Comparison of ENCODE assay signal across 1 cellular context in genomic region chr11:65500262-65501004, GRCh38.
TF ChIP-seq lines count a peak whose summit lies in the region.

No MANE protein-coding gene starts in this region.

TF ChIP-seq in GM12878, 131 proteins besides CTCF, POLR2A, EP300 and RAD21 (continued from another document and continues in another):
- TF ChIP-seq, protein P1, sequence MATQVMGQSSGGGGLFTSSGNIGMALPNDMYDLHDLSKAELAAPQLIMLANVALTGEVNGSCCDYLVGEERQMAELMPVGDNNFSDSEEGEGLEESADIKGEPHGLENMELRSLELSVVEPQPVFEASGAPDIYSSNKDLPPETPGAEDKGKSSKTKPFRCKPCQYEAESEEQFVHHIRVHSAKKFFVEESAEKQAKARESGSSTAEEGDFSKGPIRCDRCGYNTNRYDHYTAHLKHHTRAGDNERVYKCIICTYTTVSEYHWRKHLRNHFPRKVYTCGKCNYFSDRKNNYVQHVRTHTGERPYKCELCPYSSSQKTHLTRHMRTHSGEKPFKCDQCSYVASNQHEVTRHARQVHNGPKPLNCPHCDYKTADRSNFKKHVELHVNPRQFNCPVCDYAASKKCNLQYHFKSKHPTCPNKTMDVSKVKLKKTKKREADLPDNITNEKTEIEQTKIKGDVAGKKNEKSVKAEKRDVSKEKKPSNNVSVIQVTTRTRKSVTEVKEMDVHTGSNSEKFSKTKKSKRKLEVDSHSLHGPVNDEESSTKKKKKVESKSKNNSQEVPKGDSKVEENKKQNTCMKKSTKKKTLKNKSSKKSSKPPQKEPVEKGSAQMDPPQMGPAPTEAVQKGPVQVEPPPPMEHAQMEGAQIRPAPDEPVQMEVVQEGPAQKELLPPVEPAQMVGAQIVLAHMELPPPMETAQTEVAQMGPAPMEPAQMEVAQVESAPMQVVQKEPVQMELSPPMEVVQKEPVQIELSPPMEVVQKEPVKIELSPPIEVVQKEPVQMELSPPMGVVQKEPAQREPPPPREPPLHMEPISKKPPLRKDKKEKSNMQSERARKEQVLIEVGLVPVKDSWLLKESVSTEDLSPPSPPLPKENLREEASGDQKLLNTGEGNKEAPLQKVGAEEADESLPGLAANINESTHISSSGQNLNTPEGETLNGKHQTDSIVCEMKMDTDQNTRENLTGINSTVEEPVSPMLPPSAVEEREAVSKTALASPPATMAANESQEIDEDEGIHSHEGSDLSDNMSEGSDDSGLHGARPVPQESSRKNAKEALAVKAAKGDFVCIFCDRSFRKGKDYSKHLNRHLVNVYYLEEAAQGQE (IDR thresholded peaks at IDR 0.05; ENCODE audit: low read depth, low read length), result no peak
- TF ChIP-seq MXI1 (IDR thresholded peaks at IDR 0.05; ENCODE audit: low read depth, low read length) (no peak), BCL11A (IDR thresholded peaks at IDR 0.05; ENCODE audit: low read depth, low read length) (peak; percentile 19; the same call in 1 of the 2 replicates), HDGF (IDR thresholded peaks at IDR 0.05) (peak; percentile 88), MLLT1 (IDR thresholded peaks at IDR 0.05) (peak; percentile 100), FOXM1 (IDR thresholded peaks at IDR 0.05; ENCODE audit: low read depth, low read length) (no peak), ZNF217 (IDR thresholded peaks at IDR 0.05) (no peak), POU2F2 (IDR thresholded peaks at IDR 0.05; ENCODE audit: borderline replicate concordance, low read depth, low read length) (peak; percentile 81), GABPA (IDR thresholded peaks at IDR 0.05; ENCODE audit: low read depth) (no peak), ZBED1 (IDR thresholded peaks at IDR 0.05; ENCODE audit: borderline replicate concordance) (peak; percentile 63), TCF12 (IDR thresholded peaks at IDR 0.05; ENCODE audit: low read depth, low read length) (0 out of 2 replicates have a peak, but pooled peaks have one; percentile 37), SREBF1 (IDR thresholded peaks at IDR 0.05; ENCODE audit: low read length) (no peak), CREB1 (IDR thresholded peaks at IDR 0.05; ENCODE audit: low read depth) (no peak), E4F1 (IDR thresholded peaks at IDR 0.05; ENCODE audit: borderline replicate concordance, partially characterized antibody) (no peak), PRDM15 (CRISPR knock-in tag; IDR thresholded peaks at IDR 0.05) (peak; percentile 8; the same call in 1 of the 2 replicates), JUND (IDR thresholded peaks at IDR 0.05; ENCODE audit: low read depth, low read length) (no peak), HDAC6 (IDR thresholded peaks at IDR 0.05; ENCODE audit: unreplicated experiment) (peak; percentile 65), BHLHE40 (IDR thresholded peaks at IDR 0.05; ENCODE audit: borderline replicate concordance in 1 of 2, low read depth in 2 of 2, low read length in 1 of 2) (no peak; a peak in 1 of 4 replicates), LARP7 (IDR thresholded peaks at IDR 0.05) (peak; percentile 99), ETV6 (conservative IDR thresholded peaks at IDR 0.05 in 1 of 2, IDR thresholded peaks at IDR 0.05 in 1 of 2; ENCODE audit: borderline replicate concordance in 1 of 2, low read depth in 1 of 2) (0 out of 4 replicates have a peak, but pooled peaks of 1 of the 2 experiments have one; percentile 20), SP1 (IDR thresholded peaks at IDR 0.05; ENCODE audit: low read depth, low read length) (no peak), NBN (IDR thresholded peaks at IDR 0.05) (peak; percentile 79; the same call in 1 of the 2 replicates), MAX (IDR thresholded peaks at IDR 0.05; ENCODE audit: low read depth, low read length) (no peak), USF1 (IDR thresholded peaks at IDR 0.05; ENCODE audit: borderline replicate concordance, extremely low read length, insufficient read depth, low read depth, low read length) (no peak), CBX5 (IDR thresholded peaks at IDR 0.05; ENCODE audit: low read depth) (no peak), CHD4 (IDR thresholded peaks at IDR 0.05) (no peak), BACH1 (IDR thresholded peaks at IDR 0.05; ENCODE audit: borderline replicate concordance) (peak; percentile 87), YBX1 (IDR thresholded peaks at IDR 0.05) (0 out of 2 replicates have a peak, but pooled peaks have one; percentile 23), CHD2 (IDR thresholded peaks at IDR 0.05; ENCODE audit: borderline replicate concordance, low read depth, low read length) (no peak), RBBP5 (conservative IDR thresholded peaks at IDR 0.05) (no peak), BMI1 (IDR thresholded peaks at IDR 0.05; ENCODE audit: borderline replicate concordance) (no peak; the same call in 1 of the 2 replicates), SREBF2 (IDR thresholded peaks at IDR 0.05; ENCODE audit: low read length) (no peak), TCF7 (IDR thresholded peaks at IDR 0.05; ENCODE audit: borderline replicate concordance) (no peak), HDAC2 (IDR thresholded peaks at IDR 0.05) (no peak), CBFB (IDR thresholded peaks at IDR 0.05; ENCODE audit: low read depth) (peak; percentile 7; the same call in 1 of the 2 replicates), NFXL1 (IDR thresholded peaks at IDR 0.05; ENCODE audit: borderline replicate concordance) (no peak), SIX5 (IDR thresholded peaks at IDR 0.05; ENCODE audit: low read depth, low read length, severe bottlenecking) (no peak)
- TF ChIP-seq, protein P2, sequence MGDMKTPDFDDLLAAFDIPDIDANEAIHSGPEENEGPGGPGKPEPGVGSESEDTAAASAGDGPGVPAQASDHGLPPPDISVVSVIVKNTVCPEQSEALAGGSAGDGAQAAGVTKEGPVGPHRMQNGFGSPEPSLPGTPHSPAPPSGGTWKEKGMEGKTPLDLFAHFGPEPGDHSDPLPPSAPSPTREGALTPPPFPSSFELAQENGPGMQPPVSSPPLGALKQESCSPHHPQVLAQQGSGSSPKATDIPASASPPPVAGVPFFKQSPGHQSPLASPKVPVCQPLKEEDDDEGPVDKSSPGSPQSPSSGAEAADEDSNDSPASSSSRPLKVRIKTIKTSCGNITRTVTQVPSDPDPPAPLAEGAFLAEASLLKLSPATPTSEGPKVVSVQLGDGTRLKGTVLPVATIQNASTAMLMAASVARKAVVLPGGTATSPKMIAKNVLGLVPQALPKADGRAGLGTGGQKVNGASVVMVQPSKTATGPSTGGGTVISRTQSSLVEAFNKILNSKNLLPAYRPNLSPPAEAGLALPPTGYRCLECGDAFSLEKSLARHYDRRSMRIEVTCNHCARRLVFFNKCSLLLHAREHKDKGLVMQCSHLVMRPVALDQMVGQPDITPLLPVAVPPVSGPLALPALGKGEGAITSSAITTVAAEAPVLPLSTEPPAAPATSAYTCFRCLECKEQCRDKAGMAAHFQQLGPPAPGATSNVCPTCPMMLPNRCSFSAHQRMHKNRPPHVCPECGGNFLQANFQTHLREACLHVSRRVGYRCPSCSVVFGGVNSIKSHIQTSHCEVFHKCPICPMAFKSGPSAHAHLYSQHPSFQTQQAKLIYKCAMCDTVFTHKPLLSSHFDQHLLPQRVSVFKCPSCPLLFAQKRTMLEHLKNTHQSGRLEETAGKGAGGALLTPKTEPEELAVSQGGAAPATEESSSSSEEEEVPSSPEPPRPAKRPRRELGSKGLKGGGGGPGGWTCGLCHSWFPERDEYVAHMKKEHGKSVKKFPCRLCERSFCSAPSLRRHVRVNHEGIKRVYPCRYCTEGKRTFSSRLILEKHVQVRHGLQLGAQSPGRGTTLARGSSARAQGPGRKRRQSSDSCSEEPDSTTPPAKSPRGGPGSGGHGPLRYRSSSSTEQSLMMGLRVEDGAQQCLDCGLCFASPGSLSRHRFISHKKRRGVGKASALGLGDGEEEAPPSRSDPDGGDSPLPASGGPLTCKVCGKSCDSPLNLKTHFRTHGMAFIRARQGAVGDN (IDR thresholded peaks at IDR 0.05), result 0 out of 2 replicates have a peak, but pooled peaks have one; percentile 16
- TF ChIP-seq, protein P3, sequence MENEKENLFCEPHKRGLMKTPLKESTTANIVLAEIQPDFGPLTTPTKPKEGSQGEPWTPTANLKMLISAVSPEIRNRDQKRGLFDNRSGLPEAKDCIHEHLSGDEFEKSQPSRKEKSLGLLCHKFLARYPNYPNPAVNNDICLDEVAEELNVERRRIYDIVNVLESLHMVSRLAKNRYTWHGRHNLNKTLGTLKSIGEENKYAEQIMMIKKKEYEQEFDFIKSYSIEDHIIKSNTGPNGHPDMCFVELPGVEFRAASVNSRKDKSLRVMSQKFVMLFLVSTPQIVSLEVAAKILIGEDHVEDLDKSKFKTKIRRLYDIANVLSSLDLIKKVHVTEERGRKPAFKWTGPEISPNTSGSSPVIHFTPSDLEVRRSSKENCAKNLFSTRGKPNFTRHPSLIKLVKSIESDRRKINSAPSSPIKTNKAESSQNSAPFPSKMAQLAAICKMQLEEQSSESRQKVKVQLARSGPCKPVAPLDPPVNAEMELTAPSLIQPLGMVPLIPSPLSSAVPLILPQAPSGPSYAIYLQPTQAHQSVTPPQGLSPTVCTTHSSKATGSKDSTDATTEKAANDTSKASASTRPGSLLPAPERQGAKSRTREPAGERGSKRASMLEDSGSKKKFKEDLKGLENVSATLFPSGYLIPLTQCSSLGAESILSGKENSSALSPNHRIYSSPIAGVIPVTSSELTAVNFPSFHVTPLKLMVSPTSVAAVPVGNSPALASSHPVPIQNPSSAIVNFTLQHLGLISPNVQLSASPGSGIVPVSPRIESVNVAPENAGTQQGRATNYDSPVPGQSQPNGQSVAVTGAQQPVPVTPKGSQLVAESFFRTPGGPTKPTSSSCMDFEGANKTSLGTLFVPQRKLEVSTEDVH (IDR thresholded peaks at IDR 0.05; ENCODE audit: low read depth, partially characterized antibody), result no peak
